15 cellular contexts compared by ENCODE assay signal in genomic region chr6:31010393-31011060, GRCh38. TPM values are rescaled to one million over a fixed set of nuclear protein-coding genes. Genes with fewer than 3 reads are reported as not detected.
DNase-seq lines count a peak whose midpoint lies in the region; ATAC-seq and TF ChIP-seq lines count a peak whose summit lies in the region.
"Had no signal": no experiment of that assay in that cellular context is flagged by ENCODE, and none has a peak within 500 bp of the region (broad histone marks: within the 10 kb centered on the region; RNA-seq: fewer than 3 reads in every experiment).

Gene MUC22, plus strand, starts transcription at chr6:31010474. Its CDS starts 233 bp downstream, at chr6:31010707.

- intact Hi-C loops in left lung (cut with DNase I), result no loop called here

- H3K36me3 ChIP-seq in left lung, result no peaks in the 10 kb centered on the region

- TF ChIP-seq CTCF in left lung (IDR thresholded peaks at IDR 0.05), result no peak

- peaks cover 2% of the 10 kb centered on the region for H3K36me3 Mint-ChIP-seq in activated naive CD4-positive, alpha-beta T cell treated with anti-CD3 and anti-CD28 coated beads, Interleukin-2, amount 50 U/mL, for 24 hours
- peaks cover 0 to 2% of the 10 kb centered on the region in 2 donors for H3K36me3 Mint-ChIP-seq in activated T-cell treated with anti-CD3 and anti-CD28 coated beads, Interleukin-2, amount 50 U/mL, for 72 hours (ENCODE audit: insufficient read depth in 2 of 2)

- H3K4me3 Mint-ChIP-seq in activated naive CD4-positive, alpha-beta T cell treated with anti-CD3 and anti-CD28 coated beads, Interleukin-2, amount 50 U/mL, for 24 hours, result no peak within 1 kb of the TSS
- no peak within 1 kb of the TSS for H3K4me3 Mint-ChIP-seq in activated T-cell treated with anti-CD3 and anti-CD28 coated beads, Interleukin-2, amount 50 U/mL, for 72 hours
- H3K4me3 Mint-ChIP-seq: activated B cell treated with CpG ODN at 0.5 μM for 24 hours; HFFc6; stimulated activated naive CD8-positive, alpha-beta T cell treated with anti-CD3 and anti-CD28 coated beads, Interleukin-15, Interleukin-2, amounts not matched to agents 100 ng/mL and 50 ng/mL, for 24 hours had no signal

- no peaks in the 10 kb centered on the region for H3K9me3 ChIP-seq in left lung

- no peaks in the 10 kb centered on the region for H3K9me3 Mint-ChIP-seq in activated naive CD4-positive, alpha-beta T cell treated with anti-CD3 and anti-CD28 coated beads, Interleukin-2, amount 50 U/mL, for 24 hours
- H3K9me3 Mint-ChIP-seq in activated T-cell treated with anti-CD3 and anti-CD28 coated beads, Interleukin-2, amount 50 U/mL, for 72 hours, result no peaks in the 10 kb centered on the region

- no peak within 1 kb of the TSS for H3K4me3 ChIP-seq in left lung

- no peak within 1 kb of the TSS for H3K27ac ChIP-seq in substantia nigra (ENCODE audit: low read depth, low read length, poor library complexity, severe bottlenecking)
- no peak within 1 kb of the TSS for H3K27ac ChIP-seq in left lung
- H3K27ac ChIP-seq: C4-2B, epithelial cell of prostate had no signal

- no peak for DNase-seq in activated naive CD4-positive, alpha-beta T cell treated with Interleukin-2 at 50 U/mL for 16 hours
- DNase-seq in activated T-cell treated with anti-CD3 and anti-CD28 coated beads, Interleukin-2, amount 50 U/mL, for 72 hours, result peak; percentile 32 to 44
- DNase-seq in iris pigment epithelial cell (ENCODE audit: low read depth) (peak; percentile 83), stromal cell of bone marrow (ENCODE audit: low read depth) (peak; percentile 54), substantia nigra (lab: John Stamatoyannopoulos, UW) (no peak), left lung (no peak)
- DNase-seq: activated B cell treated with CpG ODN at 0.5 μM for 24 hours, HFFc6, SHP77 treated with DMSO at 0.1 percent for 48 hours had no signal

- no peaks in the 10 kb centered on the region for H3K4me1 Mint-ChIP-seq in activated naive CD4-positive, alpha-beta T cell treated with anti-CD3 and anti-CD28 coated beads, Interleukin-2, amount 50 U/mL, for 24 hours
- H3K4me1 Mint-ChIP-seq in activated T-cell treated with anti-CD3 and anti-CD28 coated beads, Interleukin-2, amount 50 U/mL, for 72 hours (ENCODE audit: low read depth), result peaks cover 22% of the 10 kb centered on the region
- H3K4me1 Mint-ChIP-seq: activated B cell treated with CpG ODN at 0.5 μM for 24 hours had no signal

- peak; percentile 83 to 87 for ATAC-seq in activated T-cell treated with anti-CD3 and anti-CD28 coated beads, Interleukin-2, amount 50 U/mL, for 72 hours (replicated peaks in 1 of 2)
- no peak for ATAC-seq in GM21423 (IDR thresholded peaks at IDR 0.05; ENCODE audit: unreplicated experiment)
- ATAC-seq in left lung, result no peak

- H3K27me3 ChIP-seq in left lung, result no peaks in the 10 kb centered on the region

- H3K4me1 ChIP-seq in left lung, result peaks cover 0 to 5% of the 10 kb centered on the region in 2 donors

- peaks cover 6% of the 10 kb centered on the region for H3K27me3 Mint-ChIP-seq in activated naive CD4-positive, alpha-beta T cell treated with anti-CD3 and anti-CD28 coated beads, Interleukin-2, amount 50 U/mL, for 24 hours
- peaks cover 62% of the 10 kb centered on the region for H3K27me3 Mint-ChIP-seq in activated T-cell treated with anti-CD3 and anti-CD28 coated beads, Interleukin-2, amount 50 U/mL, for 72 hours (ENCODE audit: low read depth)

- peak within 1 kb of the TSS; percentile 43 for H3K27ac Mint-ChIP-seq in activated naive CD4-positive, alpha-beta T cell treated with anti-CD3 and anti-CD28 coated beads, Interleukin-2, amount 50 U/mL, for 24 hours
- H3K27ac Mint-ChIP-seq in activated T-cell treated with anti-CD3 and anti-CD28 coated beads, Interleukin-2, amount 50 U/mL, for 72 hours, result peak within 1 kb of the TSS; percentile 18
- H3K27ac Mint-ChIP-seq: activated B cell treated with CpG ODN at 0.5 μM for 24 hours; HFFc6; stimulated activated naive CD8-positive, alpha-beta T cell treated with anti-CD3 and anti-CD28 coated beads, Interleukin-15, Interleukin-2, amounts not matched to agents 100 ng/mL and 50 ng/mL, for 24 hours had no signal

RNA-seq across cellular contexts. Expression of gene MUC22, which starts in this region (rescaled TPM):
- not detected for total RNA-seq in activated T-cell treated with anti-CD3 and anti-CD28 coated beads, Interleukin-2, amount 50 U/mL, for 72 hours
- under 1 TPM in 1 of 2 donors, not detected in 1; 0.20 TPM for total RNA-seq in left lung
- total RNA-seq: activated B cell treated with CpG ODN at 0.5 μM for 24 hours, HFFc6, NCI-H460 had no signal

Comparison
In these comparisons a context has a peak if more than half of its experiments do, and no peak if none do; other contexts are left out.
1. Peak in DNase-seq and ATAC-seq in activated T-cell treated with anti-CD3 and anti-CD28 coated beads, Interleukin-2, amount 50 U/mL, for 72 hours; RNA of the gene not detected or under 1 TPM.
2. DNase-seq: peak in iris pigment epithelial cell (single experiment) and stromal cell of bone marrow (single experiment); none in activated naive CD4-positive, alpha-beta T cell treated with Interleukin-2 at 50 U/mL for 16 hours (single experiment), substantia nigra (0 of 49) and left lung (0 of 2).